9 cellular contexts compared by ENCODE assay signal in genomic region chr3:4776399-4776979, GRCh38.
DNase-seq lines count a peak whose midpoint lies in the region; ATAC-seq and TF ChIP-seq lines count a peak whose summit lies in the region.
"Had no signal": no experiment of that assay in that cellular context is flagged by ENCODE, and none has a peak within 500 bp of the region (broad histone marks: within the 10 kb centered on the region; RNA-seq: fewer than 3 reads in every experiment).

No MANE protein-coding gene starts in this region.

- H3K9me3 Mint-ChIP-seq in memory B cell, result no peaks in the 10 kb centered on the region
- no peaks in the 10 kb centered on the region for H3K9me3 Mint-ChIP-seq in endothelial cell (ENCODE audit: unreplicated experiment)

- DNase-seq in memory B cell (ENCODE audit: low spot score in 2 of 2) (no peak), amygdala (lab: John Stamatoyannopoulos, UW) (no peak), endothelial cell (ENCODE audit: low spot score) (no peak), activated gamma-delta T cell (lab: John Stamatoyannopoulos, UW) (no peak), NCI-H187 (lab: John Stamatoyannopoulos, UW) (no peak)
- DNase-seq: activated T-cell treated with anti-CD3 and anti-CD28 coated beads, Interleukin-2, amount 50 U/mL, for 1 hour had no signal

- H3K4me3 Mint-ChIP-seq in memory B cell, result no peak overlapping the region
- H3K4me3 Mint-ChIP-seq in endothelial cell (ENCODE audit: unreplicated experiment), result no peak overlapping the region

- H3K36me3 Mint-ChIP-seq in memory B cell (peaks cover 39% of the 10 kb centered on the region), endothelial cell (ENCODE audit: low read depth, unreplicated experiment) (peaks cover 22% of the 10 kb centered on the region)

- no peak for TF ChIP-seq CTCF in endothelial cell (IDR thresholded peaks at IDR 0.05; ENCODE audit: unreplicated experiment)

- H3K27ac Mint-ChIP-seq in memory B cell (peak overlapping the region; percentile 62), endothelial cell (ENCODE audit: unreplicated experiment) (no peak overlapping the region)

- H3K4me1 Mint-ChIP-seq in memory B cell (peaks cover 2% of the 10 kb centered on the region), endothelial cell (ENCODE audit: unreplicated experiment) (peaks cover 9% of the 10 kb centered on the region)

- no peaks in the 10 kb centered on the region for H3K27me3 Mint-ChIP-seq in memory B cell
- no peaks in the 10 kb centered on the region for H3K27me3 Mint-ChIP-seq in endothelial cell (ENCODE audit: unreplicated experiment)

- ATAC-seq in GM18858 (IDR thresholded peaks at IDR 0.05; ENCODE audit: unreplicated experiment) (peak; percentile 24), GM21529 (IDR thresholded peaks at IDR 0.05; ENCODE audit: unreplicated experiment) (peak; percentile 42), HG03558 (IDR thresholded peaks at IDR 0.05; ENCODE audit: extremely low read depth, unreplicated experiment) (peak; percentile 21), memory B cell (ENCODE audit: low read depth) (no peak)
